ENCODE assay signal across 9 cellular contexts in the genomic region with DNA sequence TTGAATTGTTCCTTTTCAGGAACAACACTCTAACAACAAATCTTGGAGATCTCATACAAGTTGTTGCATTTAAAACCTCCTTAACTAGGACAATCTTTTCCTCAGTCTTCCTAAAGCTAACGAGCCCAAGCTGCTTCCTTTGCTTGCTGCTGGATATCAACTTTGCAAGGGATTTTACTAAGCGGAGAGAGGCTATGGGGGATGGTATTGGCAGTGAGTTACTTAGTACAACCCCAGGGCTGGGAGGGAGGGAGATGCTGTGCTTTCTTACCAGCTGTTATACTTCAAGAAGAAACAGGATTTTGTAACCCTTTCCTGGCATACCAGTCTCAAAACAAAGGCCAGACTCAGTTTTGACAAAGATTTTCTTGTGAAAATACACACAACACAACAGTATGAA. TPM values are rescaled to one million over a fixed set of nuclear protein-coding genes. Genes with fewer than 3 reads are reported as not detected.
DNase-seq lines count a peak whose midpoint lies in the region; ATAC-seq, FAIRE-seq and TF ChIP-seq lines count a peak whose summit lies in the region.
"Had no signal": no experiment of that assay in that cellular context is flagged by ENCODE, and none has a peak within 500 bp of the region (broad histone marks: within the 10 kb centered on the region; RNA-seq: fewer than 3 reads in every experiment).

No MANE protein-coding gene starts in this region.

- no peaks in the 10 kb centered on the region for H3K9me3 ChIP-seq in hepatocyte (ENCODE audit: low read depth)
- H3K9me3 ChIP-seq in naive thymus-derived CD4-positive, alpha-beta T cell (ENCODE audit: control insufficient read depth in 2 of 3, low read length in 3 of 3) = no peaks in the 10 kb centered on the region

- no peaks in the 10 kb centered on the region for H3K9me2 ChIP-seq in hepatocyte (replicated peaks; ENCODE audit: insufficient read depth)

- no peaks in the 10 kb centered on the region for H3K36me3 Mint-ChIP-seq in naive thymus-derived CD4-positive, alpha-beta T cell

- no peaks in the 10 kb centered on the region for H3K9me3 Mint-ChIP-seq in naive thymus-derived CD4-positive, alpha-beta T cell
- H3K9me3 Mint-ChIP-seq: T-helper 1 cell treated with Interleukin-12 subunit alpha and Interleukin-12 subunit beta and Interleukin-4 antibody, amounts not matched to agents 30 μg/mL and 1 μg/mL, for 36 hours had no signal

- H3K36me3 ChIP-seq in hepatocyte (replicated peaks; ENCODE audit: insufficient read depth, low read depth) = no peaks in the 10 kb centered on the region
- H3K36me3 ChIP-seq in naive thymus-derived CD4-positive, alpha-beta T cell (ENCODE audit: control insufficient read depth in 2 of 3, insufficient read depth in 3 of 3, low read length in 3 of 3) = no peaks in the 10 kb centered on the region

- no peak for TF ChIP-seq CTCF in hepatocyte (IDR thresholded peaks at IDR 0.05; ENCODE audit: poor library complexity)
- TF ChIP-seq CTCF in retinal pigment epithelial cell (conservative IDR thresholded peaks at IDR 0.05; ENCODE audit: low read depth, low read length) = no peak

- no peaks in the 10 kb centered on the region for H3K79me2 ChIP-seq in hepatocyte

- H3K4me3 Mint-ChIP-seq in naive thymus-derived CD4-positive, alpha-beta T cell = peak overlapping the region in 1 of 10 donors; percentile 41
- H3K4me3 Mint-ChIP-seq: T-helper 1 cell treated with Interleukin-12 subunit alpha and Interleukin-12 subunit beta and Interleukin-4 antibody, amounts not matched to agents 30 μg/mL and 1 μg/mL, for 36 hours had no signal

- CTCF ChIA-PET in naive thymus-derived CD4-positive, alpha-beta T cell (lab: Charles Lee) = no interaction called here

- H3K27me3 Mint-ChIP-seq in naive thymus-derived CD4-positive, alpha-beta T cell = peaks cover 9 to 22% (median 17%) of the 10 kb centered on the region in 5 donors

- peak overlapping the region; percentile 16 for H3K27ac ChIP-seq in angular gyrus (ENCODE audit: low read depth, low read length)
- H3K27ac ChIP-seq in hepatocyte = peak overlapping the region; percentile 99
- no peak overlapping the region for H3K27ac ChIP-seq in naive thymus-derived CD4-positive, alpha-beta T cell (ENCODE audit: low read depth, low read length)

- POLR2A ChIA-PET in naive thymus-derived CD4-positive, alpha-beta T cell (lab: Charles Lee) = no interaction called here

- H3K27me3 ChIP-seq in hepatocyte = no peaks in the 10 kb centered on the region
- no peaks in the 10 kb centered on the region for H3K27me3 ChIP-seq in naive thymus-derived CD4-positive, alpha-beta T cell (ENCODE audit: control insufficient read depth in 2 of 2, insufficient read depth in 2 of 2, low read length in 2 of 2)

- no peak for FAIRE-seq in GM19239 (lab: Jason Lieb, UNC)

- H3K4me1 Mint-ChIP-seq in naive thymus-derived CD4-positive, alpha-beta T cell = peaks cover 0 to 4% (median 0%) of the 10 kb centered on the region in 7 donors

- ATAC-seq in naive thymus-derived CD4-positive, alpha-beta T cell = no peak
- ATAC-seq in HG03108 (IDR thresholded peaks at IDR 0.05; ENCODE audit: unreplicated experiment) = no peak

- H4K20me1 ChIP-seq in hepatocyte (ENCODE audit: insufficient read depth, poor library complexity, severe bottlenecking) = no peaks in the 10 kb centered on the region

- H3K4me2 ChIP-seq in hepatocyte = peak overlapping the region; percentile 74

- H3K27ac Mint-ChIP-seq in naive thymus-derived CD4-positive, alpha-beta T cell = no peak overlapping the region
- H3K27ac Mint-ChIP-seq: T-helper 1 cell treated with Interleukin-12 subunit alpha and Interleukin-12 subunit beta and Interleukin-4 antibody, amounts not matched to agents 30 μg/mL and 1 μg/mL, for 36 hours had no signal

- intact Hi-C loops in naive thymus-derived CD4-positive, alpha-beta T cell (cut with micrococcal nuclease) = no loop called here

- no peak overlapping the region for H2AFZ ChIP-seq in hepatocyte

- peak overlapping the region; percentile 5 for H3K4me3 ChIP-seq in hepatocyte
- H3K4me3 ChIP-seq in retinal pigment epithelial cell (ENCODE audit: low read length) = peak overlapping the region; percentile 29
- no peak overlapping the region for H3K4me3 ChIP-seq in naive thymus-derived CD4-positive, alpha-beta T cell (ENCODE audit: low read length)

- DNase-seq in GM04503 (ENCODE audit: low read depth) (peak; percentile 85), hepatocyte (ENCODE audit: low spot score) (peak; percentile 89), retinal pigment epithelial cell (ENCODE audit: low read depth) (peak; percentile 89), GM19239 (ENCODE audit: insufficient read length, low spot score) (no peak)
- DNase-seq in naive thymus-derived CD4-positive, alpha-beta T cell = no peak
- DNase-seq in activated CD4-positive, CD25-positive, alpha-beta regulatory T cell treated with anti-CD3 and anti-CD28 coated beads, Interleukin-2, amount 50 U/mL, for 72 hours = no peak

- H3K4me1 ChIP-seq in hepatocyte (ENCODE audit: insufficient read depth) = peaks cover 20% of the 10 kb centered on the region
- no peaks in the 10 kb centered on the region for H3K4me1 ChIP-seq in naive thymus-derived CD4-positive, alpha-beta T cell (ENCODE audit: control insufficient read depth in 2 of 2, insufficient read depth in 2 of 2, low read length in 2 of 2)

- 32% methylated on average over 2 of the region's 2 CpGs for WGBS in hepatocyte (ENCODE audit: low lambda C conversion rate, missing lambda C conversion rate)

RNA-seq across cellular contexts. Expression of a gene that starts 19.5 kb away (rescaled TPM):
- total RNA-seq in hepatocyte = 1,011 and 1,836 TPM in 2 replicates
- 2,013 and 2,200 TPM in 2 replicates for polyA plus RNA-seq in hepatocyte
- 1 to 10 TPM in 1 of 5 experiments, under 1 TPM in 2, not detected in 2; 0.32 to 5.7 (median 0.41) TPM for total RNA-seq in naive thymus-derived CD4-positive, alpha-beta T cell
- not detected for polyA plus RNA-seq in naive thymus-derived CD4-positive, alpha-beta T cell

Comparison
In these comparisons a context has a peak if more than half of its experiments do, and no peak if none do; other contexts are left out.
1. DNase-seq: peak in GM04503 (single experiment), hepatocyte (single experiment) and retinal pigment epithelial cell (single experiment); none in naive thymus-derived CD4-positive, alpha-beta T cell (0 of 9), activated CD4-positive, CD25-positive, alpha-beta regulatory T cell treated with anti-CD3 and anti-CD28 coated beads, Interleukin-2, amount 50 U/mL, for 72 hours (single experiment) and GM19239 (single experiment).
2. RNA of a gene that starts 19.5 kb away (total RNA-seq): 1,011 to 1,836 TPM in hepatocyte; 0.32 to 5.7 TPM in naive thymus-derived CD4-positive, alpha-beta T cell; every median in the first group is over 100 times any median in the second.